In genomic region chr6:110878751-110879539, GRCh38 we compare ENCODE assay signal across 8 cellular contexts. TPM values are rescaled to one million over a fixed set of nuclear protein-coding genes. Genes with fewer than 3 reads are reported as not detected.
DNase-seq lines count a peak whose midpoint lies in the region; ATAC-seq, FAIRE-seq and TF ChIP-seq lines count a peak whose summit lies in the region.

No MANE protein-coding gene starts in this region.

- no peaks in the 10 kb centered on the region for H3K27me3 ChIP-seq in duodenal mucosa (ENCODE audit: control insufficient read depth in 1 of 2, insufficient read depth in 2 of 2, low read length in 2 of 2)

- no peak for TF ChIP-seq POLR2A in GM12891 (IDR thresholded peaks at IDR 0.05; ENCODE audit: low read depth, low read length)

- no peak overlapping the region for H3K27ac ChIP-seq in duodenal mucosa (ENCODE audit: low read depth, low read length)

- peak; percentile 34 for DNase-seq in AG20443 (ENCODE audit: low spot score)
- no peak for DNase-seq in GM12891 (ENCODE audit: insufficient read length, low spot score)
- peak; percentile 18 for DNase-seq in SW480 (ENCODE audit: low spot score)
- DNase-seq in myocyte (ENCODE audit: low read depth) = peak; percentile 40
- DNase-seq in GOT3 (lab: John Stamatoyannopoulos, UW) = no peak

- peak overlapping the region in 1 of 2 donors; percentile 1 for H3K9ac ChIP-seq in duodenal mucosa (ENCODE audit: low read depth in 1 of 2, low read length in 2 of 2)

- ATAC-seq in GM21423 (IDR thresholded peaks at IDR 0.05; ENCODE audit: unreplicated experiment) (no peak), HG02571 (IDR thresholded peaks at IDR 0.05; ENCODE audit: unreplicated experiment) (no peak)

- H3K36me3 ChIP-seq in duodenal mucosa (ENCODE audit: control insufficient read depth in 1 of 2, insufficient read depth in 2 of 2, low read length in 2 of 2) = no peaks in the 10 kb centered on the region

- peaks cover 60 to 62% of the 10 kb centered on the region in 2 donors for H3K4me1 ChIP-seq in duodenal mucosa (ENCODE audit: control insufficient read depth in 1 of 2, insufficient read depth in 2 of 2, low read length in 2 of 2)

- FAIRE-seq in GM12891 (lab: Jason Lieb, UNC) = peak; percentile 84

- peak overlapping the region; percentile 25 to 45 for H3K4me3 ChIP-seq in duodenal mucosa (ENCODE audit: low read depth in 1 of 2, low read length in 2 of 2)

- H3K9me3 ChIP-seq in duodenal mucosa (ENCODE audit: control insufficient read depth in 1 of 2, low read length in 2 of 2) = no peaks in the 10 kb centered on the region

TF ChIP-seq in GM12891, 5 proteins besides CTCF, POLR2A, EP300 and RAD21:
- TF ChIP-seq SPI1 (IDR thresholded peaks at IDR 0.05; ENCODE audit: low read depth, low read length) = no peak
- no peak for TF ChIP-seq PAX5 (IDR thresholded peaks at IDR 0.05; ENCODE audit: insufficient read depth, low read length, severe bottlenecking)
- TF ChIP-seq POU2F2 (IDR thresholded peaks at IDR 0.05; ENCODE audit: low read depth, low read length) = no peak
- no peak for TF ChIP-seq TAF1 (IDR thresholded peaks at IDR 0.05; ENCODE audit: low read depth, low read length)
- no peak for TF ChIP-seq POLR2AphosphoS5 (IDR thresholded peaks at IDR 0.05; ENCODE audit: low read depth, low read length)

RNA-seq across cellular contexts. Expression of gene AMD1, which starts 4.4 kb away (rescaled TPM):
- 48.9 TPM for polyA plus RNA-seq in GM12891 (2012; ENCODE audit: low read depth, missing spikeins)
- 86.2 and 97.2 TPM in 2 replicates for total RNA-seq in myocyte
- 14.2 TPM for polyA plus RNA-seq in myocyte (2012)

Comparison
In these comparisons a context has a peak if more than half of its experiments do, and no peak if none do; other contexts are left out.
1. DNase-seq: peak in AG20443 (single experiment), SW480 (single experiment) and myocyte (single experiment); none in GM12891 (single experiment) and GOT3 (single experiment).